In genomic region chr5:132046915-132047314, GRCh38 we compare ENCODE assay signal across 15 cellular contexts. TPM values are rescaled to one million over a fixed set of nuclear protein-coding genes. Genes with fewer than 3 reads are reported as not detected.
"Had no signal": no experiment of that assay in that cellular context is flagged by ENCODE, and none has a peak within 500 bp of the region (broad histone marks: within the 10 kb centered on the region; RNA-seq: fewer than 3 reads in every experiment).

No MANE protein-coding gene starts in this region.

- H3K27ac ChIP-seq: epithelial cell of prostate, gastroesophageal sphincter, transverse colon had no signal

- DNase-seq: activated naive CD4-positive, alpha-beta T cell treated with Interleukin-2 at 50 U/mL for 16 hours; caudate nucleus; cortex of kidney; effector memory CD4-positive, alpha-beta T cell; hippocampal formation; naive thymus-derived CD4-positive, alpha-beta T cell; right cardiac atrium; small intestine; transverse colon had no signal

- H3K4me1 ChIP-seq: gastroesophageal sphincter, transverse colon had no signal

- H3K36me3 ChIP-seq: gastroesophageal sphincter, transverse colon had no signal

- H3K4me3 Mint-ChIP-seq: naive thymus-derived CD4-positive, alpha-beta T cell had no signal

- H3K4me3 ChIP-seq: gastroesophageal sphincter, lung, transverse colon had no signal

- H3K27ac Mint-ChIP-seq: naive thymus-derived CD4-positive, alpha-beta T cell had no signal

- ATAC-seq: activated CD4-positive, CD25-positive, alpha-beta regulatory T cell treated with anti-CD3 and anti-CD28 coated beads, Interleukin-2, amount 50 U/mL, for 24 hours; gastroesophageal sphincter; naive thymus-derived CD4-positive, alpha-beta T cell; right cardiac atrium had no signal

RNA-seq across cellular contexts. Expression of gene IL3, which starts 13.5 kb away (rescaled TPM):
- total RNA-seq: gastroesophageal sphincter, lung, mononuclear cell, right cardiac atrium, transverse colon had no signal
- polyA plus RNA-seq: adipose tissue; lung; naive thymus-derived CD4-positive, alpha-beta T cell; right cardiac atrium; small intestine had no signal

RNA-seq across cellular contexts. Expression of gene CSF2, which starts 26.7 kb away (rescaled TPM):
- total RNA-seq: right cardiac atrium, transverse colon had no signal
- polyA plus RNA-seq: naive thymus-derived CD4-positive, alpha-beta T cell; right cardiac atrium had no signal
